In genomic region chr2:75560022-75560767, GRCh38 we compare ENCODE assay signal across 1 cellular context.
TF ChIP-seq lines count a peak whose summit lies in the region.

No MANE protein-coding gene starts in this region.

TF ChIP-seq in HEK293, 187 proteins besides CTCF, POLR2A, EP300 and RAD21 (continued from another document and continues in another):
- no peak for TF ChIP-seq ZBTB6 (tag by site-specific recombination; IDR thresholded peaks at IDR 0.05)
- TF ChIP-seq KLF7 (tag by site-specific recombination; IDR thresholded peaks at IDR 0.05; ENCODE audit: borderline replicate concordance), result no peak
- TF ChIP-seq ZNF146 (tag by site-specific recombination; IDR thresholded peaks at IDR 0.05), result no peak
- no peak for TF ChIP-seq ZNF426 (tag by site-specific recombination; IDR thresholded peaks at IDR 0.05)
- TF ChIP-seq ZNF513 (tag by site-specific recombination; IDR thresholded peaks at IDR 0.05), result peak; percentile 57; the same call in 1 of the 2 replicates
- no peak for TF ChIP-seq YY1 (tag by site-specific recombination; IDR thresholded peaks at IDR 0.05)
- TF ChIP-seq ZSCAN16 (tag by site-specific recombination; IDR thresholded peaks at IDR 0.05), result no peak
- TF ChIP-seq ZFP37 (tag by site-specific recombination; IDR thresholded peaks at IDR 0.05), result no peak
- TF ChIP-seq ZNF416 (tag by site-specific recombination; IDR thresholded peaks at IDR 0.05), result no peak
- TF ChIP-seq HOXD13 (CRISPR knock-in tag; IDR thresholded peaks at IDR 0.05; ENCODE audit: borderline replicate concordance), result no peak
- TF ChIP-seq BCL11A (tag by site-specific recombination; IDR thresholded peaks at IDR 0.05; ENCODE audit: low read depth), result no peak
- TF ChIP-seq ZNF274 (IDR thresholded peaks at IDR 0.05; ENCODE audit: low read length), result no peak
- TF ChIP-seq ZNF274 (tag by site-specific recombination; IDR thresholded peaks at IDR 0.05; ENCODE audit: borderline replicate concordance), result no peak
- no peak for TF ChIP-seq PBX3 (CRISPR knock-in tag; IDR thresholded peaks at IDR 0.05)
- no peak for TF ChIP-seq ZNF548 (tag by site-specific recombination; IDR thresholded peaks at IDR 0.05)
- no peak for TF ChIP-seq ZNF48 (tag by site-specific recombination; IDR thresholded peaks at IDR 0.05)
- TF ChIP-seq ZNF580 (tag by site-specific recombination; IDR thresholded peaks at IDR 0.05), result no peak
- no peak for TF ChIP-seq ZBTB11 (tag by site-specific recombination; conservative IDR thresholded peaks at IDR 0.05; ENCODE audit: low read depth)
- no peak for TF ChIP-seq ZNF157 (tag by site-specific recombination; IDR thresholded peaks at IDR 0.05)
- no peak for TF ChIP-seq YY2 (tag by site-specific recombination; IDR thresholded peaks at IDR 0.05)
- TF ChIP-seq ZNF341 (tag by site-specific recombination; IDR thresholded peaks at IDR 0.05; ENCODE audit: low read depth), result no peak
- TF ChIP-seq ZNF501 (tag by site-specific recombination; IDR thresholded peaks at IDR 0.05), result no peak; the same call in 1 of the 2 replicates
- TF ChIP-seq AEBP2 (tag by site-specific recombination; IDR thresholded peaks at IDR 0.05; ENCODE audit: borderline replicate concordance), result no peak
- no peak for TF ChIP-seq GFI1B (tag by site-specific recombination; IDR thresholded peaks at IDR 0.05)
- TF ChIP-seq GLIS1 (tag by site-specific recombination; IDR thresholded peaks at IDR 0.05), result no peak
- TF ChIP-seq PATZ1 (tag by site-specific recombination; IDR thresholded peaks at IDR 0.05), result no peak
- no peak for TF ChIP-seq ZNF19 (tag by site-specific recombination; IDR thresholded peaks at IDR 0.05; ENCODE audit: low read depth)
- no peak for TF ChIP-seq ZNF175 (tag by site-specific recombination; IDR thresholded peaks at IDR 0.05)
- TF ChIP-seq ZNF785 (tag by site-specific recombination; IDR thresholded peaks at IDR 0.05), result no peak
- TF ChIP-seq KLF8 (tag by site-specific recombination; IDR thresholded peaks at IDR 0.05), result no peak
- TF ChIP-seq TSHZ1 (tag by site-specific recombination; IDR thresholded peaks at IDR 0.05; ENCODE audit: borderline replicate concordance), result no peak
- TF ChIP-seq ZNF776 (tag by site-specific recombination; IDR thresholded peaks at IDR 0.05; ENCODE audit: borderline replicate concordance), result no peak
- TF ChIP-seq ZNF18 (tag by site-specific recombination; IDR thresholded peaks at IDR 0.05), result no peak
- no peak for TF ChIP-seq SP3 (tag by site-specific recombination; IDR thresholded peaks at IDR 0.05)
- TF ChIP-seq ZBTB1 (tag by site-specific recombination; IDR thresholded peaks at IDR 0.05), result no peak
- TF ChIP-seq HOXC10 (CRISPR knock-in tag; IDR thresholded peaks at IDR 0.05), result no peak
- TF ChIP-seq ZNF639 (tag by site-specific recombination; IDR thresholded peaks at IDR 0.05), result no peak
- peak; percentile 52 for TF ChIP-seq ZBTB8A (tag by site-specific recombination; IDR thresholded peaks at IDR 0.05)
- TF ChIP-seq GLI2 (tag by site-specific recombination; IDR thresholded peaks at IDR 0.05; ENCODE audit: borderline replicate concordance, low read depth), result no peak
- TF ChIP-seq ZNF155 (tag by site-specific recombination; IDR thresholded peaks at IDR 0.05), result no peak
- TF ChIP-seq ZNF223 (tag by site-specific recombination; IDR thresholded peaks at IDR 0.05), result no peak
- TF ChIP-seq TRIM28 (IDR thresholded peaks at IDR 0.05; ENCODE audit: borderline replicate concordance, low read length), result no peak
- TF ChIP-seq KLF17 (tag by site-specific recombination; IDR thresholded peaks at IDR 0.05), result no peak
- TF ChIP-seq ZFP69B (tag by site-specific recombination; IDR thresholded peaks at IDR 0.05), result 0 out of 2 replicates have a peak, but pooled peaks have one; percentile 22
- no peak for TF ChIP-seq ZNF830 (tag by site-specific recombination; IDR thresholded peaks at IDR 0.05; ENCODE audit: low read depth)
